In genomic region chr7:105032553-105033214, GRCh38 we compare ENCODE assay signal across 1 cellular context.
TF ChIP-seq lines count a peak whose summit lies in the region.

No MANE protein-coding gene starts in this region.

TF ChIP-seq in GM12878, 131 proteins besides CTCF, POLR2A, EP300 and RAD21:
- TF ChIP-seq NFIC (IDR thresholded peaks at IDR 0.05; ENCODE audit: low read depth, low read length) (no peak), ZBED1 (IDR thresholded peaks at IDR 0.05; ENCODE audit: borderline replicate concordance) (no peak), ASH2L (IDR thresholded peaks at IDR 0.05; ENCODE audit: borderline replicate concordance, low read depth) (no peak), SPI1 (IDR thresholded peaks at IDR 0.05; ENCODE audit: borderline replicate concordance, insufficient read depth, low read depth, low read length) (no peak), MEF2A (IDR thresholded peaks at IDR 0.05; ENCODE audit: insufficient read depth, low read depth, low read length) (no peak), LARP7 (IDR thresholded peaks at IDR 0.05) (no peak), CREM (IDR thresholded peaks at IDR 0.05; ENCODE audit: low read depth) (no peak), NR2F1 (conservative IDR thresholded peaks at IDR 0.05) (no peak)
- TF ChIP-seq, protein P1, sequence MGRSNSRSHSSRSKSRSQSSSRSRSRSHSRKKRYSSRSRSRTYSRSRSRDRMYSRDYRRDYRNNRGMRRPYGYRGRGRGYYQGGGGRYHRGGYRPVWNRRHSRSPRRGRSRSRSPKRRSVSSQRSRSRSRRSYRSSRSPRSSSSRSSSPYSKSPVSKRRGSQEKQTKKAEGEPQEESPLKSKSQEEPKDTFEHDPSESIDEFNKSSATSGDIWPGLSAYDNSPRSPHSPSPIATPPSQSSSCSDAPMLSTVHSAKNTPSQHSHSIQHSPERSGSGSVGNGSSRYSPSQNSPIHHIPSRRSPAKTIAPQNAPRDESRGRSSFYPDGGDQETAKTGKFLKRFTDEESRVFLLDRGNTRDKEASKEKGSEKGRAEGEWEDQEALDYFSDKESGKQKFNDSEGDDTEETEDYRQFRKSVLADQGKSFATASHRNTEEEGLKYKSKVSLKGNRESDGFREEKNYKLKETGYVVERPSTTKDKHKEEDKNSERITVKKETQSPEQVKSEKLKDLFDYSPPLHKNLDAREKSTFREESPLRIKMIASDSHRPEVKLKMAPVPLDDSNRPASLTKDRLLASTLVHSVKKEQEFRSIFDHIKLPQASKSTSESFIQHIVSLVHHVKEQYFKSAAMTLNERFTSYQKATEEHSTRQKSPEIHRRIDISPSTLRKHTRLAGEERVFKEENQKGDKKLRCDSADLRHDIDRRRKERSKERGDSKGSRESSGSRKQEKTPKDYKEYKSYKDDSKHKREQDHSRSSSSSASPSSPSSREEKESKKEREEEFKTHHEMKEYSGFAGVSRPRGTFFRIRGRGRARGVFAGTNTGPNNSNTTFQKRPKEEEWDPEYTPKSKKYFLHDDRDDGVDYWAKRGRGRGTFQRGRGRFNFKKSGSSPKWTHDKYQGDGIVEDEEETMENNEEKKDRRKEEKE (IDR thresholded peaks at IDR 0.05), result no peak
